Comparison of ENCODE assay signal across 8 cellular contexts in genomic region chr16:2108446-2109270, GRCh38. TPM values are rescaled to one million over a fixed set of nuclear protein-coding genes. Genes with fewer than 3 reads are reported as not detected.
DNase-seq lines count a peak whose midpoint lies in the region; ATAC-seq, FAIRE-seq and TF ChIP-seq lines count a peak whose summit lies in the region.
"Not testable (repeated sequence)": the region's sequence is repeated elsewhere in the genome, so short reads cannot be mapped to it uniquely, and the experiment has no call there.
"Had no signal": no experiment of that assay in that cellular context is flagged by ENCODE, and none has a peak within 500 bp of the region (broad histone marks: within the 10 kb centered on the region; RNA-seq: fewer than 3 reads in every experiment).

No MANE protein-coding gene starts in this region.

- not testable (repeated sequence) for H3K27ac Mint-ChIP-seq in natural killer cell treated with Interleukin-12 subunit alpha and Interleukin-12 subunit beta and Interleukin-15 and Interleukin-18, amount 100 ng/mL, for 72 hours

- FAIRE-seq in endothelial cell of umbilical vein (lab: Jason Lieb, UNC), result not testable (repeated sequence)

- H3K4me1 Mint-ChIP-seq in natural killer cell treated with Interleukin-12 subunit alpha and Interleukin-12 subunit beta and Interleukin-15 and Interleukin-18, amount 100 ng/mL, for 72 hours (ENCODE audit: low read depth in 2 of 2), result not testable (repeated sequence)

- peak; percentile 1 for DNase-seq in endothelial cell of umbilical vein (ENCODE audit: low read depth, low spot score)
- DNase-seq in Right ventricle myocardium inferior (ENCODE audit: missing footprints); left ventricle myocardium superior; lower lobe of right lung; natural killer cell treated with Interleukin-12 subunit alpha and Interleukin-12 subunit beta and Interleukin-15 and Interleukin-18, amount 100 ng/mL, for 72 hours (ENCODE audit: low spot score); sciatic nerve (ENCODE audit: low spot score); aorta: not testable (repeated sequence)

- H3K9me3 ChIP-seq in endothelial cell of umbilical vein (replicated peaks; ENCODE audit: control insufficient read depth, insufficient read depth, low read length); lower lobe of right lung; aorta (ENCODE audit: control insufficient read depth, low read length): not testable (repeated sequence)

- H3K9me1 ChIP-seq in endothelial cell of umbilical vein (replicated peaks; ENCODE audit: control insufficient read depth, extremely low read depth, insufficient read depth, low read length), result not testable (repeated sequence)

- not testable (repeated sequence) for TF ChIP-seq POLR2A in endothelial cell of umbilical vein (IDR thresholded peaks at IDR 0.05; ENCODE audit: low read depth, low read length)

- H3K4me1 ChIP-seq in endothelial cell of umbilical vein (ENCODE audit: control insufficient read depth, extremely low read depth, insufficient read depth, low read length); lower lobe of right lung; aorta (ENCODE audit: control insufficient read depth in 1 of 2, insufficient read depth in 2 of 2, low read length in 2 of 2): not testable (repeated sequence)

- BruUV-seq in endothelial cell of umbilical vein (replicated peaks; lab: Mats Ljungman, UMichigan), result TSS peak; percentile 4

- H3K27me3 Mint-ChIP-seq in natural killer cell treated with Interleukin-12 subunit alpha and Interleukin-12 subunit beta and Interleukin-15 and Interleukin-18, amount 100 ng/mL, for 72 hours, result not testable (repeated sequence)

- H3K27ac ChIP-seq in endothelial cell of umbilical vein (ENCODE audit: insufficient read depth, low read depth, low read length); lower lobe of right lung; aorta (ENCODE audit: low read depth in 1 of 2, low read length in 2 of 2): not testable (repeated sequence)

- H3K79me2 ChIP-seq in endothelial cell of umbilical vein (ENCODE audit: control insufficient read depth, insufficient read depth, low read length), result not testable (repeated sequence)

- H3K36me3 ChIP-seq in endothelial cell of umbilical vein (ENCODE audit: control insufficient read depth in 2 of 2, extremely low read depth in 1 of 2, insufficient read depth in 2 of 2, low read length in 2 of 2) (peaks cover 0 to 11% of the 10 kb centered on the region in 2 experiments), lower lobe of right lung (peaks cover 67% of the 10 kb centered on the region)
- H3K36me3 ChIP-seq in aorta (ENCODE audit: control insufficient read depth in 1 of 2, insufficient read depth in 2 of 2, low read length in 1 of 2), result not testable (repeated sequence)

- not testable (repeated sequence) for H3K4me3 Mint-ChIP-seq in natural killer cell treated with Interleukin-12 subunit alpha and Interleukin-12 subunit beta and Interleukin-15 and Interleukin-18, amount 100 ng/mL, for 72 hours

- not testable (repeated sequence) for H3K27me3 ChIP-seq in endothelial cell of umbilical vein (ENCODE audit: control insufficient read depth in 2 of 2, insufficient read depth in 2 of 2, low read length in 2 of 2); lower lobe of right lung (ENCODE audit: low read depth); aorta (ENCODE audit: control insufficient read depth in 1 of 2, insufficient read depth in 2 of 2, low read length in 1 of 2)

- TF ChIP-seq CTCF in endothelial cell of umbilical vein (IDR thresholded peaks at IDR 0.05; ENCODE audit: extremely low read depth in 1 of 2, insufficient read depth in 1 of 2, low read depth in 1 of 2, low read length in 2 of 2); lower lobe of right lung (IDR thresholded peaks at IDR 0.05): not testable (repeated sequence)

- dilution Hi-C loops in endothelial cell of umbilical vein (cut with MboI; ENCODE audit: extremely low pct_ligation_motif_present, low sequenced_read_pairs), result not testable (repeated sequence)

- H3K9me3 Mint-ChIP-seq in natural killer cell treated with Interleukin-12 subunit alpha and Interleukin-12 subunit beta and Interleukin-15 and Interleukin-18, amount 100 ng/mL, for 72 hours, result not testable (repeated sequence)

- H3K4me3 ChIP-seq in endothelial cell of umbilical vein (replicated peaks in 1 of 3; ENCODE audit: insufficient read depth in 1 of 3, low read depth in 1 of 3, low read length in 3 of 3); lower lobe of right lung; aorta (ENCODE audit: low read length in 2 of 2): not testable (repeated sequence)

- H2AFZ ChIP-seq in endothelial cell of umbilical vein (ENCODE audit: low read depth, low read length), result not testable (repeated sequence)

- not testable (repeated sequence) for H3K36me3 Mint-ChIP-seq in natural killer cell treated with Interleukin-12 subunit alpha and Interleukin-12 subunit beta and Interleukin-15 and Interleukin-18, amount 100 ng/mL, for 72 hours

- H3K4me2 ChIP-seq in endothelial cell of umbilical vein (ENCODE audit: insufficient read depth, low read length), result not testable (repeated sequence)

- intact Hi-C loops in endothelial cell of umbilical vein (cut with micrococcal nuclease); Right ventricle myocardium inferior (cut with DNase I); left ventricle myocardium superior (cut with micrococcal nuclease); lower lobe of right lung (cut with DNase I); sciatic nerve (cut with DNase I); aorta (cut with DNase I): not testable (repeated sequence)

- CTCF ChIA-PET in endothelial cell of umbilical vein (lab: Charles Lee), result not testable (repeated sequence)

- H4K20me1 ChIP-seq in endothelial cell of umbilical vein (replicated peaks; ENCODE audit: control insufficient read depth, extremely low read depth, insufficient read depth, low read length), result not testable (repeated sequence)

- H3K9ac ChIP-seq in endothelial cell of umbilical vein (replicated peaks; ENCODE audit: extremely low read depth, insufficient read depth, low read length), result not testable (repeated sequence)

- WGBS in aorta, 2 donors, result 96 to 97% methylated on average over 67 to 73 of the region's 73 CpGs

- POLR2A ChIA-PET in endothelial cell of umbilical vein (lab: Charles Lee), result not testable (repeated sequence)

- ATAC-seq in Right ventricle myocardium inferior (peak; percentile 28), left ventricle myocardium superior (peak; percentile 9), lower lobe of right lung (peak; percentile 36 to 37), sciatic nerve (peak; percentile 11), aorta (ENCODE audit: low FRiP score) (peak; percentile 57)
- ATAC-seq in natural killer cell treated with Interleukin-12 subunit alpha and Interleukin-12 subunit beta and Interleukin-15 and Interleukin-18, amount 100 ng/mL, for 72 hours, result peak; percentile 20 to 45

RNA-seq across cellular contexts. Expression of gene PKD1, which starts 27.0 kb away (rescaled TPM):
- total RNA-seq in endothelial cell of umbilical vein (92.1 and 102 TPM in 2 replicates), Right ventricle myocardium inferior (85.8 TPM), left ventricle myocardium superior (92.9 TPM), lower lobe of right lung (81.6 TPM), sciatic nerve (159 TPM), aorta (100 to 1,000 TPM; 325 to 337 TPM)
- polyA plus RNA-seq in endothelial cell of umbilical vein (52.5 and 62.3 TPM in 2 replicates), aorta (100 to 1,000 TPM in 1 of 2 donors, 10 to 100 TPM in 1; 42.8 to 270 TPM)
- 20.5 and 29.6 TPM in 2 replicates for polyA plus RNA-seq in endothelial cell of umbilical vein (2011; cell fraction: cytosol; rRNA removed)
- polyA plus RNA-seq in endothelial cell of umbilical vein (2011; cell fraction: nucleus; rRNA removed), result 217 and 232 TPM in 2 replicates
- polyA plus RNA-seq in endothelial cell of umbilical vein (2012), result 29.5 and 54.6 TPM in 2 replicates
- 44.6 and 60.3 TPM in 2 replicates for polyA minus RNA-seq in endothelial cell of umbilical vein
- polyA minus RNA-seq in endothelial cell of umbilical vein (2011; cell fraction: cytosol; rRNA and poly(A)+ RNA removed), result 26.5 TPM
- 88.4 and 152 TPM in 2 replicates for polyA minus RNA-seq in endothelial cell of umbilical vein (2011; cell fraction: nucleus; rRNA and poly(A)+ RNA removed)
- 100 to 1,000 TPM in 1 of 2 donors, 10 to 100 TPM in 1; 66.4 to 145 TPM for total RNA-seq in natural killer cell treated with Interleukin-12 subunit alpha and Interleukin-12 subunit beta and Interleukin-15 and Interleukin-18, amount 100 ng/mL, for 72 hours

RNA-seq across cellular contexts. Expression of gene RAB26, which starts 39.8 kb away (rescaled TPM):
- total RNA-seq in endothelial cell of umbilical vein (0.91 and 1.6 TPM in 2 replicates), Right ventricle myocardium inferior (0.87 TPM), left ventricle myocardium superior (1.7 TPM), lower lobe of right lung (0.80 TPM), sciatic nerve (0.40 TPM), aorta (under 1 TPM in 1 of 2 donors, not detected in 1; 0.51 TPM)
- polyA plus RNA-seq in endothelial cell of umbilical vein (2.0 and 3.1 TPM in 2 replicates), aorta (1 to 10 TPM; 2.5 to 4.8 TPM)
- 1.1 and 1.8 TPM in 2 replicates for polyA plus RNA-seq in endothelial cell of umbilical vein (2011; cell fraction: cytosol; rRNA removed)
- 11.3 and 12.3 TPM in 2 replicates for polyA plus RNA-seq in endothelial cell of umbilical vein (2011; cell fraction: nucleus; rRNA removed)
- polyA plus RNA-seq in endothelial cell of umbilical vein (2012), result 0.82 and 1.3 TPM in 2 replicates
- 1.3 and 1.8 TPM in 2 replicates for polyA minus RNA-seq in endothelial cell of umbilical vein
- 6.5 TPM for polyA minus RNA-seq in endothelial cell of umbilical vein (2011; cell fraction: cytosol; rRNA and poly(A)+ RNA removed)
- 1.3 and 2.3 TPM in 2 replicates for polyA minus RNA-seq in endothelial cell of umbilical vein (2011; cell fraction: nucleus; rRNA and poly(A)+ RNA removed)
- total RNA-seq in natural killer cell treated with Interleukin-12 subunit alpha and Interleukin-12 subunit beta and Interleukin-15 and Interleukin-18, amount 100 ng/mL, for 72 hours, result under 1 TPM in 1 of 2 donors, not detected in 1; 0.89 TPM
- total RNA-seq: CD4-positive, CD25-positive, alpha-beta regulatory T cell had no signal

RNA-seq across cellular contexts. Expression of gene TRAF7, which starts 46.9 kb away (rescaled TPM):
- total RNA-seq in endothelial cell of umbilical vein, result 141 and 159 TPM in 2 replicates
- polyA plus RNA-seq in endothelial cell of umbilical vein, result 175 and 191 TPM in 2 replicates
- polyA plus RNA-seq in endothelial cell of umbilical vein (2011; cell fraction: cytosol; rRNA removed), result 135 and 165 TPM in 2 replicates
- 229 and 253 TPM in 2 replicates for polyA plus RNA-seq in endothelial cell of umbilical vein (2011; cell fraction: nucleus; rRNA removed)
- 99.6 and 120 TPM in 2 replicates for polyA plus RNA-seq in endothelial cell of umbilical vein (2012)
- 121 and 138 TPM in 2 replicates for polyA minus RNA-seq in endothelial cell of umbilical vein
- polyA minus RNA-seq in endothelial cell of umbilical vein (2011; cell fraction: cytosol; rRNA and poly(A)+ RNA removed), result 49.9 TPM
- polyA minus RNA-seq in endothelial cell of umbilical vein (2011; cell fraction: nucleus; rRNA and poly(A)+ RNA removed), result 41.3 and 68.6 TPM in 2 replicates
- total RNA-seq in Right ventricle myocardium inferior, result 27.3 TPM
- 21.4 TPM for total RNA-seq in left ventricle myocardium superior
- total RNA-seq in lower lobe of right lung, result 61.9 TPM
- total RNA-seq in natural killer cell treated with Interleukin-12 subunit alpha and Interleukin-12 subunit beta and Interleukin-15 and Interleukin-18, amount 100 ng/mL, for 72 hours, result 10 to 100 TPM; 69.0 to 91.7 TPM
- total RNA-seq in sciatic nerve, result 44.8 TPM
- 10 to 100 TPM; 47.7 to 54.4 TPM for total RNA-seq in aorta
- 10 to 100 TPM; 24.4 to 38.0 TPM for polyA plus RNA-seq in aorta
